In genomic region chr3:58154752-58155449, GRCh38 we compare ENCODE assay signal across 21 cellular contexts. TPM values are rescaled to one million over a fixed set of nuclear protein-coding genes. Genes with fewer than 3 reads are reported as not detected.
A peak's percentile ranks its signal among the peaks of the same experiment; 100 is the strongest.
DNase-seq lines count a peak whose midpoint lies in the region; ATAC-seq and TF ChIP-seq lines count a peak whose summit lies in the region.
"Had no signal": no experiment of that assay in that cellular context is flagged by ENCODE, and none has a peak within 500 bp of the region (broad histone marks: within the 10 kb centered on the region; RNA-seq: fewer than 3 reads in every experiment).

No MANE protein-coding gene starts in this region.

- H3K23ac ChIP-seq in trophoblast cell (ENCODE audit: low read length), result no peak overlapping the region

- no peak overlapping the region for H3K27ac ChIP-seq in trophoblast cell (ENCODE audit: low read depth, low read length)
- no peak overlapping the region for H3K27ac ChIP-seq in gastrocnemius medialis

- no peak overlapping the region for H3K4me3 ChIP-seq in trophoblast cell (ENCODE audit: low read depth, low read length)
- no peak overlapping the region for H3K4me3 ChIP-seq in gastrocnemius medialis
- H3K4me3 ChIP-seq: A549 had no signal

- H3K9me3 ChIP-seq in trophoblast cell (ENCODE audit: insufficient read depth, low read depth, low read length) (peaks cover 2% of the 10 kb centered on the region), gastrocnemius medialis (no peaks in the 10 kb centered on the region)
- H3K9me3 ChIP-seq: A549 had no signal

- H3K79me2 ChIP-seq in trophoblast cell (ENCODE audit: control insufficient read depth, insufficient read depth, low read length, poor library complexity), result no peaks in the 10 kb centered on the region

- H4K91ac ChIP-seq in trophoblast cell (ENCODE audit: low read depth, low read length), result no peak overlapping the region

- no peaks in the 10 kb centered on the region for H3K79me1 ChIP-seq in trophoblast cell (ENCODE audit: low read length)

- H4K12ac ChIP-seq in trophoblast cell (ENCODE audit: low read depth, low read length), result no peak overlapping the region

- no peak overlapping the region for H3K9ac ChIP-seq in trophoblast cell (ENCODE audit: low read length)

- peak; percentile 35 for DNase-seq in Ammon's horn (ENCODE audit: low spot score)
- peak; percentile 25 for DNase-seq in NCI-H69 (lab: John Stamatoyannopoulos, UW)
- peak; percentile 91 for DNase-seq in cerebellum (ENCODE audit: low spot score)
- no peak for DNase-seq in trophoblast cell
- no peak for DNase-seq in inferior parietal cortex (ENCODE audit: extremely low spot score)
- DNase-seq in gastrocnemius medialis, result no peak
- DNase-seq: COR-L47; GOT3; Kasumi-1; MM.1S; NCI-H1105 treated with DMSO at 0.1 percent for 48 hours; NCI-H1694 treated with DMSO at 0.1 percent for 48 hours; NCI-H2107; NCI-H2227 treated with DMSO at 0.1 percent for 48 hours; NCI-H526; NK-92 treated with Interleukin-12 subunit alpha and Interleukin-12 subunit beta, amount 100 ng/mL, for 24 hours; SHP77 treated with DMSO at 0.1 percent for 48 hours had no signal

- WGBS in trophoblast cell (ENCODE audit: extremely low coverage, insufficient coverage, insufficient read length), result no CpG with 5 or more reads among the region's 9 CpGs

- no peak for TF ChIP-seq POLR2A in gastrocnemius medialis (IDR thresholded peaks at IDR 0.05)

- H3K4me2 ChIP-seq in trophoblast cell (ENCODE audit: low read length), result no peak overlapping the region
- H3K4me2 ChIP-seq: A549 had no signal

- H4K8ac ChIP-seq in trophoblast cell (ENCODE audit: low read depth, low read length), result no peak overlapping the region

- no peak for ATAC-seq in HG02884 (IDR thresholded peaks at IDR 0.05; ENCODE audit: unreplicated experiment)
- ATAC-seq in GM21723 (IDR thresholded peaks at IDR 0.05; ENCODE audit: unreplicated experiment), result no peak
- ATAC-seq in gastrocnemius medialis, result no peak
- ATAC-seq: A549, SK-N-SH treated with all-trans-retinoic acid at 6 μM for 48 hours had no signal

- H3K4me1 ChIP-seq in trophoblast cell (ENCODE audit: control insufficient read depth in 1 of 2, insufficient read depth in 2 of 2, low read length in 2 of 2), result no peaks in the 10 kb centered on the region
- no peaks in the 10 kb centered on the region for H3K4me1 ChIP-seq in gastrocnemius medialis

- intact Hi-C loops in gastrocnemius medialis (cut with DNase I; ENCODE audit: low total_unique reads), result no loop called here

- H2AK5ac ChIP-seq in trophoblast cell (ENCODE audit: low read length), result no peak overlapping the region

- no peak for TF ChIP-seq CTCF in gastrocnemius medialis (IDR thresholded peaks at IDR 0.05 in 4 of 5, conservative IDR thresholded peaks at IDR 0.05 in 1 of 5)

- H2BK120ac ChIP-seq in trophoblast cell (ENCODE audit: insufficient read depth, low read length, poor library complexity), result no peak overlapping the region

- no peak overlapping the region for H2BK12ac ChIP-seq in trophoblast cell (ENCODE audit: low read length)

- H3K4ac ChIP-seq in trophoblast cell (ENCODE audit: low read depth, low read length), result no peak overlapping the region

- H3K27me3 ChIP-seq in trophoblast cell (ENCODE audit: insufficient read depth, low read length) (no peaks in the 10 kb centered on the region), gastrocnemius medialis (no peaks in the 10 kb centered on the region)

- no peak overlapping the region for H3K18ac ChIP-seq in trophoblast cell (ENCODE audit: low read length)

- peaks cover 60 to 87% of the 10 kb centered on the region in 2 experiments for H3K36me3 ChIP-seq in trophoblast cell (ENCODE audit: control insufficient read depth in 1 of 2, insufficient read depth in 2 of 2, low read length in 2 of 2)
- H3K36me3 ChIP-seq in gastrocnemius medialis, result no peaks in the 10 kb centered on the region

- no peak overlapping the region for H2BK5ac ChIP-seq in trophoblast cell (ENCODE audit: low read depth, low read length, poor library complexity)

- in situ Hi-C loops in gastrocnemius medialis (cut with MboI; ENCODE audit: low sequenced_read_pairs in 4 of 4), result no loop called here

- H3K14ac ChIP-seq in trophoblast cell (ENCODE audit: low read length), result no peak overlapping the region

- peak overlapping the region; percentile 21 for H2AFZ ChIP-seq in trophoblast cell (ENCODE audit: insufficient read depth, low read length, poor library complexity)

RNA-seq across cellular contexts. Expression of gene DNASE1L3, which starts 55.9 kb away (rescaled TPM):
- total RNA-seq in cerebellum, result 0.54 TPM
- 1.5 and 1.9 TPM in 2 replicates for polyA plus RNA-seq in trophoblast cell (2013)
- under 1 TPM in 2 of 4 donors, not detected in 2; 0.29 to 0.42 TPM for total RNA-seq in gastrocnemius medialis

Comparison
In these comparisons a context has a peak if more than half of its experiments do, and no peak if none do; other contexts are left out.
1. DNase-seq: peak in Ammon's horn (single experiment), NCI-H69 (single experiment) and cerebellum (single experiment); none in trophoblast cell (0 of 2), inferior parietal cortex (single experiment) and gastrocnemius medialis (0 of 2).